Comparison of ENCODE assay signal across 1 cellular context in genomic region chr6:73471686-73472290, GRCh38.
TF ChIP-seq lines count a peak whose summit lies in the region.

No MANE protein-coding gene starts in this region.

TF ChIP-seq in HepG2, 621 proteins besides CTCF, POLR2A, EP300 and RAD21 (continued from another document):
- no peak for TF ChIP-seq STAT6 (CRISPR knock-in tag; IDR thresholded peaks at IDR 0.05; ENCODE audit: borderline replicate concordance)
TF ChIP-seq in HepG2: peak in this region for 0.
